ENCODE assay signal across 8 cellular contexts in the genomic region with DNA sequence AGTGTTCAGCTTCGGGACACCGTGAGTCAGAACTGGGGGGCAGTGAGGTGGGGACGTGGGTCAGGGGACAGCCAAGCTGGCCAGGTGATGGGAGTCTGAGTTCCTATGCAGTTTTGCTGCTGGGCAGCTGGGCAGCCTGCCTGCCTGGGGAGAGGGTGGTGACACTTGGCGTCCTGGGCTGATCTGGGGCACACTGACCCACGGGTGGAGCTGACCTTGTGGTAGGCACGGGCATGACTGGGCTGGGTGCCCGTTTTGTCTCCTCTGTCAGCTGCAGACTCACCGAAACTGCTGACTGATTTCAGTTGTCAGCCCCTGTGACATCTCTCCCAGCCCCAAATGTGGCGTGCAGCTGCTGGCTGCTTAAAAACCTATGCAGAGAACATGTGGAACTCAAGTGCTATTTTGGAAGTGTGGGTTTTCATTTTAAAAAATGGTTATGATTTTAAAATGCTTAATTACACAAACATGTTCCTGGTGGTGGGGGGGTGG. TPM values are rescaled to one million over a fixed set of nuclear protein-coding genes. Genes with fewer than 3 reads are reported as not detected.
DNase-seq lines count a peak whose midpoint lies in the region; ATAC-seq and TF ChIP-seq lines count a peak whose summit lies in the region.

No MANE protein-coding gene starts in this region.

- intact Hi-C loops in left ventricle myocardium superior (cut with micrococcal nuclease): no loop called here

- H3K4me2 ChIP-seq in OCI-LY1 (ENCODE audit: low read length): peak overlapping the region; percentile 41; the same call in 1 of the 2 replicates

- H4K20me1 ChIP-seq in OCI-LY1 (ENCODE audit: insufficient read depth, low read length): no peaks in the 10 kb centered on the region

- no peak for TF ChIP-seq CTCF in OCI-LY1 (IDR thresholded peaks at IDR 0.05; ENCODE audit: low read length)

- peak; percentile 77 for ATAC-seq in GM18519 (IDR thresholded peaks at IDR 0.05; ENCODE audit: low FRiP score, unreplicated experiment)
- peak; percentile 88 for ATAC-seq in HG02678 (IDR thresholded peaks at IDR 0.05; ENCODE audit: unreplicated experiment)
- peak; percentile 96 for ATAC-seq in left ventricle myocardium superior

- H3K4me3 ChIP-seq in OCI-LY1 (ENCODE audit: low read depth, low read length, poor library complexity, severe bottlenecking): no peak overlapping the region

- DNase-seq in left ventricle myocardium superior (peak; percentile 94), superior temporal gyrus (ENCODE audit: extremely low spot score) (peak; percentile 84), HK-2 (ENCODE audit: unreplicated experiment) (no peak), activated T-cell treated with anti-CD3 and anti-CD28 coated beads for 4 hours (no peak), 8988T (no peak)

- no peaks in the 10 kb centered on the region for H3K27me3 ChIP-seq in OCI-LY1 (ENCODE audit: insufficient read depth, low read length)

- no peaks in the 10 kb centered on the region for H3K9me2 ChIP-seq in OCI-LY1 (ENCODE audit: low read depth, low read length)

- H3K9me3 ChIP-seq in OCI-LY1 (ENCODE audit: low read length): 0 out of 2 replicates have a peak, but pooled peaks cover 6% of the 10 kb centered on the region

- peaks cover 27% of the 10 kb centered on the region for H3K4me1 ChIP-seq in OCI-LY1 (ENCODE audit: insufficient read depth, low read length, severe bottlenecking)

- 0 out of 2 replicates have a peak overlapping the region, but pooled peaks have one; percentile 1 for H3K9ac ChIP-seq in OCI-LY1 (ENCODE audit: low read length)

- no peak overlapping the region for H3K27ac ChIP-seq in OCI-LY1 (ENCODE audit: low read depth, low read length, poor library complexity, severe bottlenecking)

- peaks cover 4% of the 10 kb centered on the region; the same call in 1 of the 2 replicates for H3K36me3 ChIP-seq in OCI-LY1 (ENCODE audit: insufficient read depth, low read length)

- H3K79me2 ChIP-seq in OCI-LY1 (ENCODE audit: insufficient read depth, low read length): no peaks in the 10 kb centered on the region

- no peaks in the 10 kb centered on the region for H3F3A ChIP-seq in OCI-LY1 (ENCODE audit: insufficient read depth, low read length)

- H2AFZ ChIP-seq in OCI-LY1 (ENCODE audit: low read length): no peak overlapping the region

RNA-seq across cellular contexts. Expression of a gene that starts 32.6 kb away (rescaled TPM):
- 12.6 TPM for total RNA-seq in left ventricle myocardium superior

RNA-seq across cellular contexts. Expression of a gene that starts 35.3 kb away (rescaled TPM):
- 8.2 TPM for total RNA-seq in left ventricle myocardium superior

Comparison
In these comparisons a context has a peak if more than half of its experiments do, and no peak if none do; other contexts are left out.
1. DNase-seq: peak in left ventricle myocardium superior (single experiment) and superior temporal gyrus (single experiment); none in HK-2 (single experiment), activated T-cell treated with anti-CD3 and anti-CD28 coated beads for 4 hours (single experiment) and 8988T (single experiment).
2. Peak in every context shown above with its lines, with median percentiles within 50 percentile points of each other: ATAC-seq.